Comparison of ENCODE assay signal across 1 cellular context in the genomic region with DNA sequence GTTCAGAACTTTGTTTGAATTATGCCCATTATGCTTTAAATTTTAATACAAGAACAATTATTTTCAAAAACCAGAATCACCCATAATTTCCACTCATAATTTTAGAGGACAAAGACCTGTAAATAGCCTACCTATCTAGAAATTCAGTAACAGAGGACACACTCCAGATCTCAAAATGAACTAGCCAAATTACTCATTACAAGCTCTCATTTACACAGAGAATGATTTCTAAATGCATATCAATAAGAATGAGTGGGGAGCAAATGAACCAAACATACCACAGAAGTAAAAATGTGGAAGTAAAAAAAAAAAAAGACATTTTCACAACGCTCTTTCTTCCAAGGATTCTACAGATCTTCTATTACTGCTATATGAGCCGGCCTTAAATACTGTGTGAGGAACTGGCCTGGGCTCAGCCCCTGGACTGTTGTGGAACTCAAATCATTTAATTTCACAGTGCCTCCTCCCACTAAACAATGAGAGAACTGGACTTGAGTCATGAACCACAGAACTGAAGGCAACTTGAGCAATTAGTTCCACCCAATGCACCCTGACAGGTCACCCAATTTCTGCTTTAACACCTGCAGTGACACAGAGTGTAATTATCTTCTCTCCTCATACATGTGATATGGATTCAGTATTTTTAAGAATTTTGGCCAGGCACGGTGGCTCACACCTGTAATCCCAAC.
TF ChIP-seq lines count a peak whose summit lies in the region.

No MANE protein-coding gene starts in this region.

TF ChIP-seq in SK-N-SH, 30 proteins besides CTCF, POLR2A, EP300 and RAD21 (continued from another document):
- TF ChIP-seq, protein P1, sequence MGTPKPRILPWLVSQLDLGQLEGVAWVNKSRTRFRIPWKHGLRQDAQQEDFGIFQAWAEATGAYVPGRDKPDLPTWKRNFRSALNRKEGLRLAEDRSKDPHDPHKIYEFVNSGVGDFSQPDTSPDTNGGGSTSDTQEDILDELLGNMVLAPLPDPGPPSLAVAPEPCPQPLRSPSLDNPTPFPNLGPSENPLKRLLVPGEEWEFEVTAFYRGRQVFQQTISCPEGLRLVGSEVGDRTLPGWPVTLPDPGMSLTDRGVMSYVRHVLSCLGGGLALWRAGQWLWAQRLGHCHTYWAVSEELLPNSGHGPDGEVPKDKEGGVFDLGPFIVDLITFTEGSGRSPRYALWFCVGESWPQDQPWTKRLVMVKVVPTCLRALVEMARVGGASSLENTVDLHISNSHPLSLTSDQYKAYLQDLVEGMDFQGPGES (IDR thresholded peaks at IDR 0.05; ENCODE audit: low read depth, low read length), result no peak
- TF ChIP-seq SIN3A (IDR thresholded peaks at IDR 0.05; ENCODE audit: borderline replicate concordance, low read depth, low read length) (no peak), NRF1 (IDR thresholded peaks at IDR 0.05; ENCODE audit: low read depth, low read length) (no peak), TAF1 (IDR thresholded peaks at IDR 0.05; ENCODE audit: borderline replicate concordance, low read depth, low read length) (no peak), NFIC (IDR thresholded peaks at IDR 0.05; ENCODE audit: borderline replicate concordance) (no peak), FOXM1 (IDR thresholded peaks at IDR 0.05; ENCODE audit: low read depth) (no peak), POLR2AphosphoS5 (IDR thresholded peaks at IDR 0.05; ENCODE audit: low read depth, low read length) (no peak), RFX5 (IDR thresholded peaks at IDR 0.05; ENCODE audit: low read length) (no peak), GABPA (IDR thresholded peaks at IDR 0.05; ENCODE audit: low read depth) (no peak), RCOR1 (IDR thresholded peaks at IDR 0.05; ENCODE audit: low read length) (no peak)
- TF ChIP-seq, protein P2, sequence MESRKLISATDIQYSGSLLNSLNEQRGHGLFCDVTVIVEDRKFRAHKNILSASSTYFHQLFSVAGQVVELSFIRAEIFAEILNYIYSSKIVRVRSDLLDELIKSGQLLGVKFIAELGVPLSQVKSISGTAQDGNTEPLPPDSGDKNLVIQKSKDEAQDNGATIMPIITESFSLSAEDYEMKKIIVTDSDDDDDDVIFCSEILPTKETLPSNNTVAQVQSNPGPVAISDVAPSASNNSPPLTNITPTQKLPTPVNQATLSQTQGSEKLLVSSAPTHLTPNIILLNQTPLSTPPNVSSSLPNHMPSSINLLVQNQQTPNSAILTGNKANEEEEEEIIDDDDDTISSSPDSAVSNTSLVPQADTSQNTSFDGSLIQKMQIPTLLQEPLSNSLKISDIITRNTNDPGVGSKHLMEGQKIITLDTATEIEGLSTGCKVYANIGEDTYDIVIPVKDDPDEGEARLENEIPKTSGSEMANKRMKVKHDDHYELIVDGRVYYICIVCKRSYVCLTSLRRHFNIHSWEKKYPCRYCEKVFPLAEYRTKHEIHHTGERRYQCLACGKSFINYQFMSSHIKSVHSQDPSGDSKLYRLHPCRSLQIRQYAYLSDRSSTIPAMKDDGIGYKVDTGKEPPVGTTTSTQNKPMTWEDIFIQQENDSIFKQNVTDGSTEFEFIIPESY (IDR thresholded peaks at IDR 0.05; ENCODE audit: borderline replicate concordance, low read depth), result no peak
